In the genomic region with DNA sequence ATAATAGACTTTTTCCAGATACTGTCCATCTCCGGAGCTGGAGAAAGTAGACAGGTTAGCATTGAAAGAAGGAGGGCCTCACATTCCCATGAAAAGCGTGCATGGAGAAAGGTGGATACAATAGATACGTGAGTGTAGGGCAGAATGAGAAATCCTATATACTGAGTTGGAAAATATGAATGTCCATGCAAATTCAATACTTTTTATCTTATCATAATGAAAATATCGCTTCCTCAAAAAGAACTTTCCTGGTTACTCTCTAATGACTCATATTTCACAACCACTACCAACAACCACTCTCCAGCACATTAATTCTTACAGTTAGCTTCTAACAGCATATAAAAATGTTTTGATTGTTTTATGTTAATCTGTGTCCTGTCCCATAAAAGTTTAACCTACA, we compare ENCODE assay signal across 1 cellular context.
TF ChIP-seq lines count a peak whose summit lies in the region.

No MANE protein-coding gene starts in this region.

TF ChIP-seq in endothelial cell of umbilical vein, 7 proteins besides CTCF, POLR2A, EP300 and RAD21:
- TF ChIP-seq, protein P1, sequence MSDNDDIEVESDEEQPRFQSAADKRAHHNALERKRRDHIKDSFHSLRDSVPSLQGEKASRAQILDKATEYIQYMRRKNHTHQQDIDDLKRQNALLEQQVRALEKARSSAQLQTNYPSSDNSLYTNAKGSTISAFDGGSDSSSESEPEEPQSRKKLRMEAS (IDR thresholded peaks at IDR 0.05; ENCODE audit: insufficient read depth, insufficient read length) = no peak
- TF ChIP-seq POLR2AphosphoS5 (IDR thresholded peaks at IDR 0.05; ENCODE audit: insufficient read depth, low read depth, low read length) (no peak), JUN (IDR thresholded peaks at IDR 0.05; ENCODE audit: borderline replicate concordance, insufficient read depth, insufficient read length, low read depth) (peak; percentile 55), GATA2 (IDR thresholded peaks at IDR 0.05; ENCODE audit: insufficient read depth, insufficient read length, low read depth, low read length) (peak; percentile 72), MYC (IDR thresholded peaks at IDR 0.05; ENCODE audit: low read depth, low read length) (no peak), EZH2 (IDR thresholded peaks at IDR 0.05; ENCODE audit: borderline replicate concordance, low read depth, low read length, severe bottlenecking) (no peak), FOS (IDR thresholded peaks at IDR 0.05; ENCODE audit: borderline replicate concordance, insufficient read depth, low read length) (peak; percentile 78)
